In the genomic region with DNA sequence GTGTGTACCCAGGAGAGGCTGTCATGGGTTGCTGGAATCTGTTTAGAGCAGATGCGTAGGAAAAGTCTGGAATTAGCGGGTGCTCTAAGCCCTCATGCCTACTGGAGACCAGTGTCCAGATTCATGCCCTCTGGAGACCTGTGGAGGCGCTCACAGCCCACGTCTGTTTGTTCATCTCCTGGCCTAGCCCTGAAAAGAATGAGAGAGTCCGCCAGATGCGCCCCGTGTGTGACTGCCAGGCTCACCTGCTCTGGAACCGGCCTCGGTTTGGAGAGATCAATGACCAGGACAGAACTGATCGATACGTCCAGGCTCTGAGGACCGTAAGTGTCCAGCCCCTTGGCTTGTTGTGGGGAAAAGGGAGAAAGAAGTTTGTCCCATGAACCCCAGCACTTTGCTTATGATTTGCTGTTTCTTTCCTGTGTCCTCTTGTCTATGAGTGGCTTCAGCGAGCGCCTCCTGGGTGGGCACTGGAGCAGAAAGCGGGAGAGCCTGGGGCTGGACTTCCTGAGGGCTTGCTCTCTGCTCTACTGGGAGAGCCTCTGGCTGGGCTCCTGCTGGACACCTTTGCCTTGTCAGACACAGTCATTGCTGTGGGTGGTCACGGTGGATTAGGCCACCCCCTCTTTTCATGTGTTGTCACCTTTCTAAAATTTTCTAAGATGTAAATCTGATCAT, we compare ENCODE assay signal across 1 cellular context.
TF ChIP-seq lines count a peak whose summit lies in the region.

No MANE protein-coding gene starts in this region.

TF ChIP-seq in HepG2, 621 proteins besides CTCF, POLR2A, EP300 and RAD21:
- TF ChIP-seq ZNF703 (CRISPR knock-in tag; IDR thresholded peaks at IDR 0.05; ENCODE audit: borderline replicate concordance) (no peak), ZBTB33 (CRISPR knock-in tag; IDR thresholded peaks at IDR 0.05) (0 out of 2 replicates have a peak, but pooled peaks have one; percentile 12)
